In the genomic region with DNA sequence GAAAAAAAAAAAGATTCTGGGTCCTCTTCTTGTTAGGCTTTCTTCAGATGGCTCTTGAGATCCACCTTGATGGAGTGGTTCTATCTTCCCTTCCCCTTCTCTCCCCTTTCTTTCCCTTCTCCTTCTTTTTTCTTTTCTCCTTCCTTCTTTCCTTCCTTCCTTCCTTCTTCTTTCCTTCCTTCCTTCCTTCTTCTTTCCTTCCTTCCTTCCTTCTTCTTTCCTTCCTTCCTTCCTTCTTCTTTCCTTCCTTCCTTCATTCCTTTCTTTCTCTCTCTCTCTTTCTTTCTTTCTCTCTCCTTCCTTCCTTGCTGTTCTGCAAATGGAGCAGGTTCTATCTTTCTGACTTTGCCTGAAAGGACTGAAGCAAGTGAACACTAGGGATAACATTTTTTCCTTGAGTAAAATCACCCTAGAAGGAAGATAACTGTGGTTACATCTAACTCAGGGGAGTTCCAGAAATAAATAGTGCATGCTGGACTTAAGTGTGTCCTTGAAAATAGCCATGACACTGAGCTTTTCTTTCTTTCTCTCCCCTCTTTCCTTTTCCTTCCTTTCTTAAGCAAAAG, we compare ENCODE assay signal across 25 cellular contexts.
DNase-seq lines count a peak whose midpoint lies in the region; ATAC-seq, FAIRE-seq and TF ChIP-seq lines count a peak whose summit lies in the region.
"Had no signal": no experiment of that assay in that cellular context is flagged by ENCODE, and none has a peak within 500 bp of the region (broad histone marks: within the 10 kb centered on the region; RNA-seq: fewer than 3 reads in every experiment).

No MANE protein-coding gene starts in this region.

- H3K36me3 ChIP-seq in HepG2 (replicated peaks in 1 of 2; ENCODE audit: control insufficient read depth in 1 of 2, insufficient read depth in 2 of 2, low read length in 2 of 2) (no peaks in the 10 kb centered on the region), right lobe of liver (no peaks in the 10 kb centered on the region), K562 (ENCODE audit: control insufficient read depth, insufficient read depth, low read length) (no peaks in the 10 kb centered on the region), heart left ventricle (no peaks in the 10 kb centered on the region)
- H3K36me3 ChIP-seq: BE2C, BLaER1 had no signal

- CTCF ChIA-PET in HepG2 (lab: Yijun Ruan, JAX; ENCODE audit: low intra/inter-chr PET ratio, low total read pairs) = no interaction called here
- CTCF ChIA-PET in K562 (lab: Yijun Ruan, JAX; ENCODE audit: low intra/inter-chr PET ratio) = no interaction called here

- H4K20me1 ChIP-seq in HepG2 (ENCODE audit: insufficient read depth, low read length) (no peaks in the 10 kb centered on the region), K562 (replicated peaks; ENCODE audit: control insufficient read depth, insufficient read depth, low read length) (no peaks in the 10 kb centered on the region)
- H4K20me1 ChIP-seq: BLaER1 had no signal

- H3K27me3 ChIP-seq in HepG2 (ENCODE audit: control insufficient read depth in 1 of 2, insufficient read depth in 2 of 2, low read length in 2 of 2) = peaks cover 1 to 64% of the 10 kb centered on the region in 2 experiments; a peak in 4 of 5 replicates
- no peaks in the 10 kb centered on the region for H3K27me3 ChIP-seq in right lobe of liver
- H3K27me3 ChIP-seq in K562 (ENCODE audit: control insufficient read depth in 2 of 2, insufficient read depth in 2 of 2, low read length in 2 of 2) = no peaks in the 10 kb centered on the region
- H3K27me3 ChIP-seq in heart left ventricle = peaks cover 0 to 56% (median 7%) of the 10 kb centered on the region in 9 donors
- H3K27me3 ChIP-seq: BE2C, BLaER1 had no signal

- intact Hi-C loops in HepG2 (cut with micrococcal nuclease; ENCODE audit: unreplicated experiment) = no loop called here
- intact Hi-C loops in right lobe of liver (cut with DNase I) = no loop called here
- intact Hi-C loops in K562 (cut with micrococcal nuclease) = loop anchor here (2.0 to 10.0 kb wide), 2 partner anchors 17 to 277 kb away; no protein-coding TSS in a partner anchor
- intact Hi-C loops in heart left ventricle (cut with DNase I) = loop anchor here in 1 of 10 donors (10.0 kb wide), 1 partner anchor 433 kb away; no protein-coding TSS in a partner anchor

- H3K4me2 ChIP-seq in HepG2 (ENCODE audit: low read depth, low read length) (no peak overlapping the region), K562 (ENCODE audit: insufficient read depth, low read length) (peak overlapping the region; percentile 80)
- H3K4me2 ChIP-seq: BLaER1 had no signal

- no peaks in the 10 kb centered on the region for H3K4me1 ChIP-seq in HepG2 (ENCODE audit: insufficient read depth, low read length)
- H3K4me1 ChIP-seq in right lobe of liver = no peaks in the 10 kb centered on the region
- H3K4me1 ChIP-seq in K562 (replicated peaks in 1 of 2; ENCODE audit: control insufficient read depth in 2 of 2, insufficient read depth in 2 of 2, low read length in 2 of 2) = peaks cover 26% of the 10 kb centered on the region in 2 experiments; a peak in 4 of 5 replicates
- H3K4me1 ChIP-seq in heart left ventricle = peaks cover 0 to 5% (median 0%) of the 10 kb centered on the region in 12 donors

- POLR2A ChIA-PET in HepG2 (lab: Yijun Ruan, JAX) = no interaction called here
- POLR2A ChIA-PET in K562 (lab: Yijun Ruan, JAX) = interaction anchor here (0.6 to 1.7 kb wide), 5 partner anchors 9 to 670 kb away, joined by 3 to 7 read pairs (median 3); no protein-coding TSS in a partner anchor

- no peak for FAIRE-seq in HepG2 (lab: Jason Lieb, UNC)
- FAIRE-seq in K562 (lab: Jason Lieb, UNC) = no peak
- FAIRE-seq: A204.1, GM12878, GM12892, GM18507 had no signal

- no peaks in the 10 kb centered on the region for H3K9me3 ChIP-seq in HepG2 (ENCODE audit: low read length)
- H3K9me3 ChIP-seq in right lobe of liver = no peaks in the 10 kb centered on the region
- no peaks in the 10 kb centered on the region for H3K9me3 ChIP-seq in K562 (replicated peaks; ENCODE audit: control insufficient read depth, insufficient read depth, low read depth, low read length)
- H3K9me3 ChIP-seq in heart left ventricle = no peaks in the 10 kb centered on the region
- H3K9me3 ChIP-seq: BE2C, BLaER1 had no signal

- ATAC-seq in HepG2 = no peak
- ATAC-seq in right lobe of liver = no peak
- no peak for ATAC-seq in K562
- no peak for ATAC-seq in heart left ventricle
- ATAC-seq: GM12878 had no signal

- BruUV-seq in HepG2 (replicated peaks; lab: Mats Ljungman, UMichigan) (no TSS peak), K562 (replicated peaks; lab: Mats Ljungman, UMichigan) (no TSS peak)

- H3K4me3 ChIP-seq in HepG2 (replicated peaks in 1 of 3; ENCODE audit: insufficient read depth in 1 of 3, low read depth in 2 of 3, low read length in 3 of 3) (no peak overlapping the region), right lobe of liver (no peak overlapping the region), K562 (no peak overlapping the region), heart left ventricle (no peak overlapping the region)
- H3K4me3 ChIP-seq: BLaER1, GM12878 had no signal

- no peak overlapping the region for H3K9ac ChIP-seq in HepG2 (ENCODE audit: insufficient read depth, low read depth, low read length)
- H3K9ac ChIP-seq in K562 (ENCODE audit: insufficient read depth in 1 of 2, low read depth in 2 of 2, low read length in 2 of 2) = peak overlapping the region in 1 of 2 experiments; percentile 88; a peak in 2 of 4 replicates
- H3K9ac ChIP-seq: BLaER1 had no signal

- TF ChIP-seq RAD21 in HepG2 (CRISPR knock-in tag; IDR thresholded peaks at IDR 0.05) = no peak
- no peak for TF ChIP-seq RAD21 in K562 (CRISPR knock-in tag; conservative IDR thresholded peaks at IDR 0.05 in 1 of 2, IDR thresholded peaks at IDR 0.05 in 1 of 2)

- no peaks in the 10 kb centered on the region for H3K9me1 ChIP-seq in K562 (ENCODE audit: control insufficient read depth, insufficient read depth, low read length)

- no peak for TF ChIP-seq CTCF in HepG2 (CRISPR knock-in tag; IDR thresholded peaks at IDR 0.05)
- TF ChIP-seq CTCF in right lobe of liver (IDR thresholded peaks at IDR 0.05) = no peak
- no peak for TF ChIP-seq CTCF in K562 (IDR thresholded peaks at IDR 0.05 in 2 of 3, conservative IDR thresholded peaks at IDR 0.05 in 1 of 3; ENCODE audit: insufficient read depth in 2 of 3, low read depth in 1 of 3, low read length in 3 of 3)
- no peak for TF ChIP-seq CTCF in heart left ventricle (IDR thresholded peaks at IDR 0.05)

- in situ Hi-C loops in HepG2 (cut with HindIII; ENCODE audit: extremely low pct_ligation_motif_present, low pct_unique_long_range_greater_than_20kb) (no loop called here), K562 (cut with MboI) (no loop called here)

- no peak for TF ChIP-seq POLR2A in HepG2 (IDR thresholded peaks at IDR 0.05; ENCODE audit: insufficient read depth in 1 of 2, low read depth in 2 of 2, low read length in 2 of 2)
- no peak for TF ChIP-seq POLR2A in right lobe of liver (IDR thresholded peaks at IDR 0.05)
- TF ChIP-seq POLR2A in K562 (conservative IDR thresholded peaks at IDR 0.05) = no peak
- no peak for TF ChIP-seq POLR2A in heart left ventricle (IDR thresholded peaks at IDR 0.05)

- H3K27ac ChIP-seq in HepG2 (ENCODE audit: extremely low read length, insufficient read depth, low read length) (no peak overlapping the region), right lobe of liver (no peak overlapping the region), K562 (ENCODE audit: extremely low read depth, low read depth, low read length) (peak overlapping the region; percentile 98), heart left ventricle (no peak overlapping the region)
- H3K27ac ChIP-seq: BLaER1 had no signal

- H3K79me2 ChIP-seq in HepG2 (ENCODE audit: insufficient read depth, low read length) (no peaks in the 10 kb centered on the region), K562 (ENCODE audit: control insufficient read depth, insufficient read depth, low read length) (no peaks in the 10 kb centered on the region)

- no peak overlapping the region for H2AFZ ChIP-seq in HepG2 (ENCODE audit: low read length)
- peak overlapping the region; percentile 95 for H2AFZ ChIP-seq in K562 (ENCODE audit: low read depth, low read length)

- TF ChIP-seq EP300 in HepG2 (IDR thresholded peaks at IDR 0.05; ENCODE audit: low read depth in 2 of 2, low read length in 2 of 2) = no peak
- TF ChIP-seq EP300 in HepG2 (CRISPR knock-in tag; IDR thresholded peaks at IDR 0.05; ENCODE audit: borderline replicate concordance) = no peak
- TF ChIP-seq EP300 in K562 (IDR thresholded peaks at IDR 0.05; ENCODE audit: low read length) = no peak

- DNase-seq in HepG2 (ENCODE audit: low spot score) = no peak
- no peak for DNase-seq in right lobe of liver
- DNase-seq in K562 (ENCODE audit: extremely low read depth in 1 of 4, low spot score in 3 of 4) = no peak
- no peak for DNase-seq in hippocampal formation (lab: John Stamatoyannopoulos, UW)
- no peak for DNase-seq in heart left ventricle
- DNase-seq: 8988T; ACHN; BE2C; C1 segment of cervical spinal cord; CD4-positive, alpha-beta memory T cell; CD4-positive, CD25-positive, alpha-beta regulatory T cell; CD8-positive, alpha-beta memory T cell; COR-L47; DMS 273 treated with DMSO at 0.1 percent for 48 hours; DMS153; DMS53; DMS79; DND-41; EL; GDM1 had no signal

TF ChIP-seq in HepG2, 621 proteins besides CTCF, POLR2A, EP300 and RAD21 (continues in another document):
- TF ChIP-seq NONO (IDR thresholded peaks at IDR 0.05) = 0 out of 2 replicates have a peak, but pooled peaks have one; percentile 84
- TF ChIP-seq NONO (CRISPR knock-in tag; conservative IDR thresholded peaks at IDR 0.05) = no peak
- TF ChIP-seq ZNF562 (CRISPR knock-in tag; IDR thresholded peaks at IDR 0.05; ENCODE audit: borderline replicate concordance) = no peak
- 0 out of 2 replicates have a peak, but pooled peaks have one; percentile 14 for TF ChIP-seq FOXA1 (IDR thresholded peaks at IDR 0.05)
- no peak for TF ChIP-seq FOXA1 (CRISPR knock-in tag; IDR thresholded peaks at IDR 0.05)
- TF ChIP-seq FOXK2 (IDR thresholded peaks at IDR 0.05) = 0 out of 2 replicates have a peak, but pooled peaks have one; percentile 14

TF ChIP-seq in K562, 482 proteins besides CTCF, POLR2A, EP300 and RAD21 (continues in another document):
- peak; percentile 88; the same call in 1 of the 2 replicates for TF ChIP-seq ELF4 (CRISPR knock-in tag; IDR thresholded peaks at IDR 0.05)
- TF ChIP-seq TAF9B (IDR thresholded peaks at IDR 0.05; ENCODE audit: partially characterized antibody) = peak; percentile 30
